15 cellular contexts compared by ENCODE assay signal in genomic region chr3:149382091-149382467, GRCh38. TPM values are rescaled to one million over a fixed set of nuclear protein-coding genes. Genes with fewer than 3 reads are reported as not detected.
DNase-seq lines count a peak whose midpoint lies in the region; ATAC-seq and TF ChIP-seq lines count a peak whose summit lies in the region.
"Had no signal": no experiment of that assay in that cellular context is flagged by ENCODE, and none has a peak within 500 bp of the region (broad histone marks: within the 10 kb centered on the region; RNA-seq: fewer than 3 reads in every experiment).

No MANE protein-coding gene starts in this region.

- no peaks in the 10 kb centered on the region; the same call in 1 of the 2 replicates for H4K20me1 ChIP-seq in IMR-90 (ENCODE audit: insufficient read depth, low read length)
- H4K20me1 ChIP-seq in smooth muscle cell (ENCODE audit: low read depth), result no peaks in the 10 kb centered on the region

- H4K91ac ChIP-seq in IMR-90 (ENCODE audit: insufficient read depth, low read depth, low read length), result peak overlapping the region; percentile 92

- H3K27ac ChIP-seq in IMR-90 (ENCODE audit: insufficient read depth, low read length), result peak overlapping the region; percentile 65
- peak overlapping the region in 3 of 4 donors; percentile 38 to 94 (median 57) for H3K27ac ChIP-seq in esophagus squamous epithelium
- H3K27ac ChIP-seq in smooth muscle cell (ENCODE audit: low read depth), result peak overlapping the region; percentile 80

- H3K79me2 ChIP-seq in smooth muscle cell (ENCODE audit: low read depth), result no peaks in the 10 kb centered on the region

- H2BK15ac ChIP-seq in IMR-90 (ENCODE audit: low read depth, low read length), result peak overlapping the region; percentile 97; the same call in 2 of the 3 replicates

- no peak overlapping the region for H2AK9ac ChIP-seq in IMR-90 (replicated peaks; ENCODE audit: low read depth, low read length, poor library complexity)

- intact Hi-C loops in IMR-90 (cut with micrococcal nuclease) (no loop called here), esophagus squamous epithelium (cut with DNase I) (no loop called here)

- in situ Hi-C loops in IMR-90 (cut with MboI; ENCODE audit: low sequenced_read_pairs) (no loop called here), G401 (cut with HindIII; ENCODE audit: low sequenced_read_pairs) (no loop called here)

- CTCF ChIA-PET in IMR-90 (lab: Yijun Ruan, JAX), result interaction anchor here (0.7 to 1.5 kb wide), 2 partner anchors 20 to 99 kb away, joined by 3 to 4 read pairs; no protein-coding TSS in a partner anchor

- H3K56ac ChIP-seq in IMR-90 (ENCODE audit: extremely low read depth, insufficient read depth, low read length), result peak overlapping the region; percentile 51

- DNase-seq in IMR-90 (peak; percentile 96), esophagus squamous epithelium (lab: John Stamatoyannopoulos, UW) (no peak), smooth muscle cell (lab: John Stamatoyannopoulos, UW; ENCODE audit: unreplicated experiment) (no peak), G401 (ENCODE audit: low spot score) (no peak), NCI-H2227 treated with DMSO at 0.1 percent for 48 hours (lab: John Stamatoyannopoulos, UW) (no peak)
- DNase-seq: activated CD4-positive, alpha-beta T cell treated with anti-CD3 and anti-CD28 coated beads for 36 hours; activated naive CD4-positive, alpha-beta T cell treated with Interleukin-2 at 50 U/mL for 16 hours; DMS53; effector memory CD4-positive, alpha-beta T cell; kidney; NCI-H2171; nucleus accumbens; SHP77 had no signal

- ATAC-seq in GM19351 (IDR thresholded peaks at IDR 0.05; ENCODE audit: unreplicated experiment) (peak; percentile 81), IMR-90 (ENCODE audit: low read depth) (peak; percentile 35), HG02759 (IDR thresholded peaks at IDR 0.05; ENCODE audit: unreplicated experiment) (no peak)
- ATAC-seq: activated CD4-positive, alpha-beta T cell treated with anti-CD3 and anti-CD28 coated beads for 36 hours had no signal

- peak overlapping the region; percentile 97 for H4K5ac ChIP-seq in IMR-90 (ENCODE audit: low read depth, low read length)

- peak overlapping the region; percentile 99 for H2BK5ac ChIP-seq in IMR-90 (ENCODE audit: low read depth, low read length, poor library complexity, severe bottlenecking)

- TF ChIP-seq POLR2A in IMR-90 (IDR thresholded peaks at IDR 0.05; ENCODE audit: low read depth, low read length), result peak; percentile 64; the same call in 1 of the 2 replicates
- TF ChIP-seq POLR2A in esophagus squamous epithelium (IDR thresholded peaks at IDR 0.05), result no peak

- H3K9me3 ChIP-seq in IMR-90 (ENCODE audit: control insufficient read depth, insufficient read depth, low read length) (no peaks in the 10 kb centered on the region), esophagus squamous epithelium (no peaks in the 10 kb centered on the region), smooth muscle cell (replicated peaks; ENCODE audit: low read depth) (no peaks in the 10 kb centered on the region)

- peak overlapping the region; percentile 98 for H2BK120ac ChIP-seq in IMR-90 (ENCODE audit: low read depth, low read length)

- no peak overlapping the region for H2AFZ ChIP-seq in IMR-90 (replicated peaks; ENCODE audit: low read length, poor library complexity)
- no peak overlapping the region for H2AFZ ChIP-seq in smooth muscle cell (ENCODE audit: low read depth)

- no TSS peak for BruUV-seq in IMR-90 (replicated peaks; lab: Mats Ljungman, UMichigan)

- no CpG with 5 or more reads among the region's 4 CpGs for WGBS in IMR-90 (ENCODE audit: extremely low coverage in 2 of 2, insufficient read length in 1 of 2), 2 experiments
- 71 to 84% methylated on average over 4 of the region's 4 CpGs for WGBS in esophagus squamous epithelium, 2 donors
- WGBS in smooth muscle cell (ENCODE audit: low lambda C conversion rate), result 22% methylated on average over 4 of the region's 4 CpGs

- POLR2A ChIA-PET in IMR-90 (lab: Charles Lee; ENCODE audit: unreplicated experiment), result no interaction called here

- H4K8ac ChIP-seq in IMR-90 (ENCODE audit: low read depth in 2 of 2, low read length in 2 of 2), result peak overlapping the region; percentile 86 to 93

- peak overlapping the region; percentile 77; the same call in 1 of the 2 replicates for H3K23ac ChIP-seq in IMR-90 (ENCODE audit: low read depth, low read length)

- H3K9me1 ChIP-seq in IMR-90 (ENCODE audit: insufficient read depth, low read length), result peaks cover 43% of the 10 kb centered on the region

- peak overlapping the region; percentile 99 for H3K4ac ChIP-seq in IMR-90 (ENCODE audit: low read depth, low read length)

- no peaks in the 10 kb centered on the region for H3K36me3 ChIP-seq in IMR-90 (ENCODE audit: control insufficient read depth, insufficient read depth, low read length)
- no peaks in the 10 kb centered on the region for H3K36me3 ChIP-seq in esophagus squamous epithelium
- no peaks in the 10 kb centered on the region for H3K36me3 ChIP-seq in smooth muscle cell (ENCODE audit: low read depth)

- TF ChIP-seq RAD21 in IMR-90 (IDR thresholded peaks at IDR 0.05; ENCODE audit: low read length), result no peak

- H2AK5ac ChIP-seq in IMR-90 (ENCODE audit: low read depth, low read length), result peak overlapping the region; percentile 98; the same call in 1 of the 2 replicates

- no peaks in the 10 kb centered on the region for H3K27me3 ChIP-seq in IMR-90 (ENCODE audit: control insufficient read depth, insufficient read depth, low read length)
- no peaks in the 10 kb centered on the region for H3K27me3 ChIP-seq in esophagus squamous epithelium
- H3K27me3 ChIP-seq in smooth muscle cell (ENCODE audit: low read depth), result no peaks in the 10 kb centered on the region

- H3K9ac ChIP-seq in IMR-90 (ENCODE audit: low read depth, low read length) (peak overlapping the region; percentile 36; the same call in 1 of the 2 replicates), smooth muscle cell (ENCODE audit: low read depth) (peak overlapping the region; percentile 58)

- H3K18ac ChIP-seq in IMR-90 (ENCODE audit: low read depth, low read length), result peak overlapping the region; percentile 100

- H3K14ac ChIP-seq in IMR-90 (replicated peaks; ENCODE audit: low read depth, low read length), result peak overlapping the region; percentile 81; the same call in 1 of the 2 replicates

- H3K79me1 ChIP-seq in IMR-90 (ENCODE audit: low read depth in 1 of 2, low read length in 2 of 2), result peaks cover 10 to 50% of the 10 kb centered on the region in 2 experiments; a peak in 3 of 4 replicates

- H3F3A ChIP-seq in smooth muscle cell (ENCODE audit: low read depth), result peaks cover under 1% of the 10 kb centered on the region

- H3K4me2 ChIP-seq in IMR-90 (ENCODE audit: low read depth, low read length) (peak overlapping the region; percentile 45), smooth muscle cell (peak overlapping the region; percentile 73)

- dilution Hi-C loops in IMR-90 (cut with HindIII; ENCODE audit: low sequenced_read_pairs, unreplicated experiment), result no loop called here

- H3K4me3 ChIP-seq in IMR-90 (ENCODE audit: insufficient read depth, low read depth, low read length) (no peak overlapping the region), esophagus squamous epithelium (no peak overlapping the region), smooth muscle cell (no peak overlapping the region)

- H2BK20ac ChIP-seq in IMR-90 (ENCODE audit: low read depth, low read length), result peak overlapping the region; percentile 98

- no peak for TF ChIP-seq CTCF in IMR-90 (conservative IDR thresholded peaks at IDR 0.05; ENCODE audit: low read depth, low read length)
- TF ChIP-seq CTCF in esophagus squamous epithelium (IDR thresholded peaks at IDR 0.05), result no peak
- no peak for TF ChIP-seq CTCF in smooth muscle cell (IDR thresholded peaks at IDR 0.05; ENCODE audit: borderline replicate concordance, insufficient read depth, poor library complexity, severe bottlenecking)

- H3K4me1 ChIP-seq in IMR-90 (ENCODE audit: control insufficient read depth, insufficient read depth, low read length), result peaks cover 30% of the 10 kb centered on the region
- H3K4me1 ChIP-seq in esophagus squamous epithelium, result peaks cover 30 to 79% (median 31%) of the 10 kb centered on the region in 3 donors
- peaks cover 9% of the 10 kb centered on the region for H3K4me1 ChIP-seq in smooth muscle cell (ENCODE audit: low read depth)

TF ChIP-seq in IMR-90, 13 proteins besides CTCF, POLR2A, EP300 and RAD21:
- TF ChIP-seq BHLHE40 (IDR thresholded peaks at IDR 0.05; ENCODE audit: low read depth, low read length), result 0 out of 2 replicates have a peak, but pooled peaks have one; percentile 3
- no peak for TF ChIP-seq MAZ (IDR thresholded peaks at IDR 0.05; ENCODE audit: borderline replicate concordance, low read depth, low read length)
- TF ChIP-seq FOS (IDR thresholded peaks at IDR 0.05; ENCODE audit: low read depth, low read length), result peak; percentile 83

RNA-seq across cellular contexts. Expression of gene TM4SF1, which starts 4.6 kb away (rescaled TPM):
- total RNA-seq in IMR-90 (2012; rRNA removed), result 232 and 366 TPM in 2 replicates
- 302 and 364 TPM in 2 replicates for polyA plus RNA-seq in IMR-90 (2012; rRNA removed)
- polyA plus RNA-seq in IMR-90 (2012; cell fraction: cytosol; rRNA removed), result 212 and 271 TPM in 2 replicates
- polyA plus RNA-seq in IMR-90 (2012; cell fraction: nucleus; rRNA removed; ENCODE audit: low replicate concordance), result 340 and 869 TPM in 2 replicates
- total RNA-seq in esophagus squamous epithelium, result 100 to 1,000 TPM; 153 to 290 (median 169) TPM
- 113 and 134 TPM in 2 replicates for total RNA-seq in smooth muscle cell
- polyA plus RNA-seq in smooth muscle cell, result 37.5 and 83.3 TPM in 2 replicates
- 1,040 and 1,132 TPM in 2 replicates for total RNA-seq in G401 (2014; rRNA removed; shearing (Covaris generic))
- total RNA-seq: activated CD4-positive, alpha-beta T cell treated with anti-CD3 and anti-CD28 coated beads for 36 hours had no signal

RNA-seq across cellular contexts. Expression of gene TM4SF18, which starts 48.6 kb away (rescaled TPM):
- total RNA-seq in IMR-90 (2012; rRNA removed) (under 0.01 TPM in 1 of 2 replicates, not detected in the other), esophagus squamous epithelium (1 to 10 TPM in 3 of 4 donors, under 1 TPM in 1; 0.95 to 5.7 (median 1.6) TPM), smooth muscle cell (0.40 and 0.58 TPM in 2 replicates)
- polyA plus RNA-seq in IMR-90 (2012; rRNA removed) (not detected in 2 replicates), smooth muscle cell (0.37 and 0.86 TPM in 2 replicates)
- not detected in 2 replicates for polyA plus RNA-seq in IMR-90 (2012; cell fraction: cytosol; rRNA removed)
- polyA plus RNA-seq in IMR-90 (2012; cell fraction: nucleus; rRNA removed; ENCODE audit: low replicate concordance), result not detected in 2 replicates
- 13.4 and 36.7 TPM in 2 replicates for total RNA-seq in G401 (2014; rRNA removed; shearing (Covaris generic))
- total RNA-seq: activated CD4-positive, alpha-beta T cell treated with anti-CD3 and anti-CD28 coated beads for 36 hours had no signal
